ENCODE assay signal across 21 cellular contexts in genomic region chr5:163005949-163006348, GRCh38.
DNase-seq lines count a peak whose midpoint lies in the region; ATAC-seq, FAIRE-seq and TF ChIP-seq lines count a peak whose summit lies in the region.
"Had no signal": no experiment of that assay in that cellular context is flagged by ENCODE, and none has a peak within 500 bp of the region (broad histone marks: within the 10 kb centered on the region; RNA-seq: fewer than 3 reads in every experiment).

No MANE protein-coding gene starts in this region.

- RAD21 ChIA-PET in GM12878 (lab: Charles Lee; ENCODE audit: unreplicated experiment): no interaction called here

- no peak overlapping the region for H2AFZ ChIP-seq in GM12878 (ENCODE audit: control insufficient read depth, low read depth, low read length)

- CTCF ChIA-PET in GM12878 (lab: Yijun Ruan, JAX): interaction anchor here (0.6 to 1.4 kb wide), 4 partner anchors 9 to 182 kb away, joined by 3 to 5 read pairs (median 3); no protein-coding TSS in a partner anchor

- no peak overlapping the region for H3K9ac ChIP-seq in GM12878 (ENCODE audit: control insufficient read depth, insufficient read depth, low read length)

- POLR2A ChIA-PET in GM12878 (lab: Charles Lee): no interaction called here

- H3K9me3 Mint-ChIP-seq in progenitor cell of endocrine pancreas (ENCODE audit: low read depth): peaks cover 3% of the 10 kb centered on the region

- H3K4me3 ChIP-seq in GM12878: no peak overlapping the region
- H3K4me3 ChIP-seq: skin epidermis, stomach had no signal

- no peaks in the 10 kb centered on the region for H3K36me3 Mint-ChIP-seq in progenitor cell of endocrine pancreas (ENCODE audit: insufficient read depth)
- H3K36me3 Mint-ChIP-seq: CD4-positive, CD25-positive, alpha-beta regulatory T cell had no signal

- H3K4me2 ChIP-seq in GM12878 (ENCODE audit: control insufficient read depth, insufficient read depth): no peak overlapping the region

- WGBS in GM12878 (ENCODE audit: insufficient coverage, insufficient replicate concordance, low lambda C conversion rate, missing lambda C conversion rate): 4% methylated on average over 1 of the region's 1 CpG

- no peak for TF ChIP-seq EP300 in GM12878 (IDR thresholded peaks at IDR 0.05; ENCODE audit: borderline replicate concordance in 1 of 2, control insufficient read depth in 1 of 2, low read depth in 2 of 2, low read length in 2 of 2)

- no peaks in the 10 kb centered on the region for H3K27me3 Mint-ChIP-seq in progenitor cell of endocrine pancreas
- H3K27me3 Mint-ChIP-seq: CD4-positive, CD25-positive, alpha-beta regulatory T cell had no signal

- TF ChIP-seq CTCF in GM12878 (IDR thresholded peaks at IDR 0.05 in 2 of 3, conservative IDR thresholded peaks at IDR 0.05 in 1 of 3; ENCODE audit: control insufficient read depth in 2 of 3, extremely low read depth in 1 of 3, insufficient read depth in 1 of 3, low read depth in 3 of 3, low read length in 3 of 3) (peak in 2 of 3 experiments; percentile 25 to 34; a peak in 2 of 6 replicates), progenitor cell of endocrine pancreas (IDR thresholded peaks at IDR 0.05; ENCODE audit: unreplicated experiment) (peak; percentile 33)

- intact Hi-C loops in GM12878 (cut with micrococcal nuclease; ENCODE audit: unreplicated experiment): no loop called here

- FAIRE-seq in GM12878 (lab: Jason Lieb, UNC): no peak
- FAIRE-seq: colon, GM18507 had no signal

- no peaks in the 10 kb centered on the region for H3K36me3 ChIP-seq in GM12878 (ENCODE audit: control insufficient read depth in 2 of 2, insufficient read depth in 2 of 2, low read length in 1 of 2)
- H3K36me3 ChIP-seq: stomach had no signal

- no peaks in the 10 kb centered on the region for H3K4me1 Mint-ChIP-seq in progenitor cell of endocrine pancreas (ENCODE audit: low read depth)
- H3K4me1 Mint-ChIP-seq: CD4-positive, CD25-positive, alpha-beta regulatory T cell had no signal

- H3K4me3 Mint-ChIP-seq in progenitor cell of endocrine pancreas (ENCODE audit: low read depth): no peak overlapping the region
- H3K4me3 Mint-ChIP-seq: activated T-helper 1 cell treated with anti-CD3 and anti-CD28 coated beads, Interleukin-12 subunit alpha, Interleukin-12 subunit beta, Interleukin-2, Interleukin-4 antibody, amounts not matched to agents 30 ng/mL and 10 ng/mL and 1 ng/mL, durations not matched to agents 14 hours and 24 hours and 36 hours; CD4-positive, CD25-positive, alpha-beta regulatory T cell had no signal

- TF ChIP-seq POLR2A in GM12878 (IDR thresholded peaks at IDR 0.05; ENCODE audit: low read depth, low read length): no peak

- DNase-seq in GM12878 (ENCODE audit: low read depth, low spot score): no peak
- no peak for DNase-seq in progenitor cell of endocrine pancreas (ENCODE audit: low spot score, unreplicated experiment)
- no peak for DNase-seq in KG1 (lab: John Stamatoyannopoulos, UW)
- DNase-seq in SK-N-DZ (ENCODE audit: low spot score): no peak
- DNase-seq in stimulated activated naive CD8-positive, alpha-beta T cell treated with anti-CD3 and anti-CD28 coated beads, Interleukin-15, Interleukin-2, amounts not matched to agents 100 U/mL and 50 U/mL, for 24 hours: no peak
- DNase-seq in NOMO-1 (lab: John Stamatoyannopoulos, UW; ENCODE audit: unreplicated experiment in 2 of 2): no peak
- DNase-seq: activated CD4-positive, alpha-beta T cell treated with anti-CD3 and anti-CD28 coated beads for 4 hours; amygdala; CD4-positive, CD25-positive, alpha-beta regulatory T cell; hypothalamus; IMR-90; NCI-H1105 treated with DMSO at 0.1 percent for 48 hours; NCI-H345; stomach; T-helper 1 cell had no signal

- H3K27ac Mint-ChIP-seq in progenitor cell of endocrine pancreas: no peak overlapping the region
- H3K27ac Mint-ChIP-seq: activated T-helper 1 cell treated with anti-CD3 and anti-CD28 coated beads, Interleukin-12 subunit alpha, Interleukin-12 subunit beta, Interleukin-2, Interleukin-4 antibody, amounts not matched to agents 30 ng/mL and 10 ng/mL and 1 ng/mL, durations not matched to agents 14 hours and 24 hours and 36 hours; CD4-positive, CD25-positive, alpha-beta regulatory T cell had no signal

- no peaks in the 10 kb centered on the region for H3K79me2 ChIP-seq in GM12878 (ENCODE audit: control insufficient read depth, insufficient read depth, low read length)

- in situ Hi-C loops in GM12878 (cut with MboI): no loop called here

- no TSS peak for BruUV-seq in GM12878 (replicated peaks; lab: Mats Ljungman, UMichigan)

- TF ChIP-seq RAD21 in GM12878 (IDR thresholded peaks at IDR 0.05; ENCODE audit: insufficient read depth, low read depth, low read length): peak; percentile 35; the same call in 1 of the 2 replicates

- SMC1A ChIA-PET in GM12878 (lab: Charles Lee; ENCODE audit: uncharacterized antibody, unreplicated experiment): interaction anchor here (1.4 to 2.6 kb wide), 3 partner anchors 10 to 28 kb away, joined by 3 to 7 read pairs (median 5); no protein-coding TSS in a partner anchor

- no peaks in the 10 kb centered on the region for H3K9me3 ChIP-seq in GM12878 (replicated peaks; ENCODE audit: control insufficient read depth, insufficient read depth, low read length)
- H3K9me3 ChIP-seq: stomach had no signal

- no peaks in the 10 kb centered on the region for H4K20me1 ChIP-seq in GM12878 (ENCODE audit: control insufficient read depth, insufficient read depth)

- H3K4me1 ChIP-seq in GM12878 (ENCODE audit: control insufficient read depth, insufficient read depth, low read length): no peaks in the 10 kb centered on the region
- H3K4me1 ChIP-seq: stomach had no signal

- no peaks in the 10 kb centered on the region for H3K27me3 ChIP-seq in GM12878 (replicated peaks in 1 of 2; ENCODE audit: control insufficient read depth in 2 of 2, insufficient read depth in 2 of 2, low read length in 1 of 2)
- H3K27me3 ChIP-seq: stomach had no signal

- H3K27ac ChIP-seq in GM12878 (ENCODE audit: control insufficient read depth, insufficient read depth): no peak overlapping the region
- H3K27ac ChIP-seq: skin epidermis, stomach had no signal

- peak; percentile 48 for ATAC-seq in GM18519 (IDR thresholded peaks at IDR 0.05; ENCODE audit: low FRiP score, unreplicated experiment)
- peak; percentile 73 for ATAC-seq in HG03432 (IDR thresholded peaks at IDR 0.05; ENCODE audit: unreplicated experiment)
- ATAC-seq in GM12878: peak; percentile 62
- no peak for ATAC-seq in stimulated activated naive CD8-positive, alpha-beta T cell treated with anti-CD3 and anti-CD28 coated beads, Interleukin-15, Interleukin-2, amounts not matched to agents 100 U/mL and 50 U/mL, for 24 hours

TF ChIP-seq in GM12878, 131 proteins besides CTCF, POLR2A, EP300 and RAD21:
- TF ChIP-seq SMC3 (IDR thresholded peaks at IDR 0.05; ENCODE audit: borderline replicate concordance, low read length) (peak; percentile 36; the same call in 1 of the 2 replicates), BRCA1 (IDR thresholded peaks at IDR 0.05; ENCODE audit: low read depth, low read length) (no peak), ZNF687 (IDR thresholded peaks at IDR 0.05) (no peak)
